9 cellular contexts compared by ENCODE assay signal in genomic region chr7:102122026-102122425, GRCh38.
DNase-seq lines count a peak whose midpoint lies in the region; ATAC-seq and TF ChIP-seq lines count a peak whose summit lies in the region.
"Had no signal": no experiment of that assay in that cellular context is flagged by ENCODE, and none has a peak within 500 bp of the region (broad histone marks: within the 10 kb centered on the region; RNA-seq: fewer than 3 reads in every experiment).

No MANE protein-coding gene starts in this region.

- peak overlapping the region in 1 of 2 donors; percentile 21 for H3K9ac ChIP-seq in colonic mucosa (ENCODE audit: low read depth in 2 of 2, low read length in 2 of 2)

- TF ChIP-seq CTCF in GM20000 (IDR thresholded peaks at IDR 0.05; ENCODE audit: extremely low read depth, missing control alignments) (no peak), colonic mucosa (IDR thresholded peaks at IDR 0.05) (no peak), dorsolateral prefrontal cortex (IDR thresholded peaks at IDR 0.05 in 54 of 56, conservative IDR thresholded peaks at IDR 0.05 in 2 of 56; ENCODE audit: low read depth in 1 of 56, partially characterized antibody in 56 of 56) (no peak)

- DNase-seq in GM20000 (ENCODE audit: low spot score), result peak; percentile 69
- peak; percentile 62 for DNase-seq in NOMO-1 treated with dmso at 0.1 percent for 144 hours (lab: John Stamatoyannopoulos, UW; ENCODE audit: unreplicated experiment)
- DNase-seq in colonic mucosa, result no peak
- peak; percentile 53 for DNase-seq in renal cortical epithelial cell (ENCODE audit: low read depth)
- no peak for DNase-seq in COLO668 (lab: John Stamatoyannopoulos, UW; ENCODE audit: unreplicated experiment)
- no peak for DNase-seq in dorsolateral prefrontal cortex
- DNase-seq: naive thymus-derived CD8-positive, alpha-beta T cell had no signal

- intact Hi-C loops in colonic mucosa (cut with DNase I), result no loop called here
- intact Hi-C loops in dorsolateral prefrontal cortex (cut with DNase I), result no loop called here

- no peaks in the 10 kb centered on the region for H3K9me3 ChIP-seq in colonic mucosa

- H3K36me3 ChIP-seq in colonic mucosa, result no peaks in the 10 kb centered on the region

- peaks cover 8% of the 10 kb centered on the region for H3K4me1 ChIP-seq in colonic mucosa

- ATAC-seq in GM21423 (IDR thresholded peaks at IDR 0.05; ENCODE audit: unreplicated experiment), result no peak
- ATAC-seq in HG02970 (IDR thresholded peaks at IDR 0.05; ENCODE audit: low FRiP score, unreplicated experiment), result no peak
- ATAC-seq: naive thymus-derived CD8-positive, alpha-beta T cell had no signal

- H3K27me3 ChIP-seq in colonic mucosa, result no peaks in the 10 kb centered on the region
- no peaks in the 10 kb centered on the region for H3K27me3 ChIP-seq in dorsolateral prefrontal cortex

- H3K27ac ChIP-seq in colonic mucosa (peak overlapping the region; percentile 57), dorsolateral prefrontal cortex (peak overlapping the region in 5 of 59 donors; percentile 0 to 46 (median 9))

- H3K4me3 ChIP-seq in colonic mucosa, result no peak overlapping the region
- H3K4me3 ChIP-seq in dorsolateral prefrontal cortex, result no peak overlapping the region

Comparison
In these comparisons a context has a peak if more than half of its experiments do, and no peak if none do; other contexts are left out.
1. DNase-seq: peak in GM20000 (single experiment), NOMO-1 treated with dmso at 0.1 percent for 144 hours (single experiment) and renal cortical epithelial cell (single experiment); none in colonic mucosa (single experiment), COLO668 (single experiment) and dorsolateral prefrontal cortex (0 of 10).